ENCODE assay signal across 8 cellular contexts in genomic region chrX:103175944-103176753, GRCh38. TPM values are rescaled to one million over a fixed set of nuclear protein-coding genes. Genes with fewer than 3 reads are reported as not detected.
A peak's percentile ranks its signal among the peaks of the same experiment; 100 is the strongest.
DNase-seq lines count a peak whose midpoint lies in the region; ATAC-seq and TF ChIP-seq lines count a peak whose summit lies in the region.

No MANE protein-coding gene starts in this region.

- H3K9me2 ChIP-seq in OCI-LY1 (ENCODE audit: low read depth, low read length) = no peaks in the 10 kb centered on the region

- H3K4me3 ChIP-seq in OCI-LY1 (ENCODE audit: low read depth, low read length, poor library complexity, severe bottlenecking) (no peak overlapping the region), fibroblast of lung (replicated peaks in 1 of 4; ENCODE audit: control extremely low read depth in 1 of 4, insufficient read depth in 1 of 4, low read depth in 3 of 4, low read length in 4 of 4) (peak overlapping the region in 2 of 4 experiments; percentile 14 to 34), neuronal stem cell (ENCODE audit: low read length in 2 of 2) (no peak overlapping the region), upper lobe of left lung (no peak overlapping the region)

- peak overlapping the region; percentile 49 to 75 for H3K4me3 Mint-ChIP-seq in activated T-cell treated with anti-CD3 and anti-CD28 coated beads, Interleukin-2, amount 50 U/mL, for 72 hours

- peak; percentile 60 for TF ChIP-seq CTCF in OCI-LY1 (IDR thresholded peaks at IDR 0.05; ENCODE audit: low read length)
- TF ChIP-seq CTCF in fibroblast of lung (conservative IDR thresholded peaks at IDR 0.05 in 1 of 2, IDR thresholded peaks at IDR 0.05 in 1 of 2; ENCODE audit: low read depth in 1 of 2, low read length in 2 of 2) = peak; percentile 78 to 80
- TF ChIP-seq CTCF in upper lobe of left lung (IDR thresholded peaks at IDR 0.05) = peak; percentile 24 to 66 (median 58)

- H2AFZ ChIP-seq in OCI-LY1 (ENCODE audit: low read length) (no peak overlapping the region), fibroblast of lung (ENCODE audit: low read length) (peak overlapping the region; percentile 60), neuronal stem cell (ENCODE audit: low read length) (peak overlapping the region; percentile 62)

- H3K27me3 Mint-ChIP-seq in activated T-cell treated with anti-CD3 and anti-CD28 coated beads, Interleukin-2, amount 50 U/mL, for 72 hours (ENCODE audit: low read depth) = peaks cover 18% of the 10 kb centered on the region

- H3K36me3 ChIP-seq in OCI-LY1 (ENCODE audit: insufficient read depth, low read length) (no peaks in the 10 kb centered on the region), fibroblast of lung (ENCODE audit: control insufficient read depth, insufficient read depth, low read length) (no peaks in the 10 kb centered on the region), neuronal stem cell (replicated peaks in 1 of 2; ENCODE audit: control insufficient read depth in 2 of 2, insufficient read depth in 2 of 2, low read length in 2 of 2) (no peaks in the 10 kb centered on the region), upper lobe of left lung (no peaks in the 10 kb centered on the region)

- H3K27ac Mint-ChIP-seq in activated T-cell treated with anti-CD3 and anti-CD28 coated beads, Interleukin-2, amount 50 U/mL, for 72 hours = peak overlapping the region; percentile 45

- H3K27me3 ChIP-seq in OCI-LY1 (ENCODE audit: insufficient read depth, low read length) (no peaks in the 10 kb centered on the region), fibroblast of lung (ENCODE audit: control insufficient read depth, insufficient read depth, low read length) (no peaks in the 10 kb centered on the region), neuronal stem cell (ENCODE audit: control insufficient read depth in 3 of 3, insufficient read depth in 3 of 3, low read depth in 1 of 3, low read length in 3 of 3) (peaks cover 0 to 6% (median 0%) of the 10 kb centered on the region in 3 experiments), upper lobe of left lung (no peaks in the 10 kb centered on the region)

- no peak overlapping the region for H4K91ac ChIP-seq in neuronal stem cell (ENCODE audit: low read depth, low read length, poor library complexity)

- H3K9me3 ChIP-seq in OCI-LY1 (ENCODE audit: low read length) (no peaks in the 10 kb centered on the region), fibroblast of lung (ENCODE audit: control insufficient read depth, insufficient read depth, low read depth, low read length) (no peaks in the 10 kb centered on the region), neuronal stem cell (replicated peaks in 1 of 2; ENCODE audit: control insufficient read depth in 2 of 2, insufficient read depth in 1 of 2, low read depth in 1 of 2, low read length in 2 of 2) (no peaks in the 10 kb centered on the region), upper lobe of left lung (no peaks in the 10 kb centered on the region)

- H3K4me1 Mint-ChIP-seq in activated T-cell treated with anti-CD3 and anti-CD28 coated beads, Interleukin-2, amount 50 U/mL, for 72 hours (ENCODE audit: low read depth) = peaks cover 4% of the 10 kb centered on the region

- ATAC-seq in HG03280 (IDR thresholded peaks at IDR 0.05; ENCODE audit: unreplicated experiment) = peak; percentile 57
- peak; percentile 39 to 63 for ATAC-seq in activated T-cell treated with anti-CD3 and anti-CD28 coated beads, Interleukin-2, amount 50 U/mL, for 72 hours (replicated peaks in 1 of 2)
- peak; percentile 54 to 71 for ATAC-seq in upper lobe of left lung (ENCODE audit: low FRiP score in 2 of 2)

- no peak overlapping the region for H2BK5ac ChIP-seq in neuronal stem cell (ENCODE audit: low read length)

- H3K27ac ChIP-seq in OCI-LY1 (ENCODE audit: low read depth, low read length, poor library complexity, severe bottlenecking) = no peak overlapping the region
- H3K27ac ChIP-seq in fibroblast of lung (ENCODE audit: insufficient read depth, low read length) = no peak overlapping the region
- no peak overlapping the region for H3K27ac ChIP-seq in neuronal stem cell (replicated peaks; ENCODE audit: low read length)
- no peak overlapping the region for H3K27ac ChIP-seq in upper lobe of left lung

- no peak overlapping the region for H3K9ac ChIP-seq in OCI-LY1 (ENCODE audit: low read length)
- H3K9ac ChIP-seq in fibroblast of lung (ENCODE audit: insufficient read depth, low read length) = no peak overlapping the region
- no peak overlapping the region for H3K9ac ChIP-seq in neuronal stem cell (ENCODE audit: low read depth, low read length, poor library complexity)

- no peak for TF ChIP-seq EP300 in upper lobe of left lung (IDR thresholded peaks at IDR 0.05)

- no peak overlapping the region for H2BK12ac ChIP-seq in neuronal stem cell (ENCODE audit: low read length)

- H3K9me3 Mint-ChIP-seq in activated T-cell treated with anti-CD3 and anti-CD28 coated beads, Interleukin-2, amount 50 U/mL, for 72 hours = no peaks in the 10 kb centered on the region

- H2BK120ac ChIP-seq in neuronal stem cell (ENCODE audit: low read depth, low read length) = no peak overlapping the region

- DNase-seq in activated gamma-delta T cell treated with Interleukin-2 at 50 U/mL for 16 hours (peak; percentile 50), activated gamma-delta T cell (lab: John Stamatoyannopoulos, UW) (no peak), fibroblast of lung (ENCODE audit: low read depth in 2 of 2) (peak; percentile 13 to 51), neuronal stem cell (ENCODE audit: low spot score) (peak; percentile 39), upper lobe of left lung (peak in 1 of 2 donors; percentile 40)
- DNase-seq in activated T-cell treated with anti-CD3 and anti-CD28 coated beads, Interleukin-2, amount 50 U/mL, for 72 hours = peak; percentile 52 to 54

- H3K18ac ChIP-seq in neuronal stem cell (ENCODE audit: low read length) = no peak overlapping the region

- no peak overlapping the region for H2BK15ac ChIP-seq in neuronal stem cell (ENCODE audit: low read length)

- H4K8ac ChIP-seq in neuronal stem cell (ENCODE audit: low read depth, low read length) = no peak overlapping the region

- no peaks in the 10 kb centered on the region for H3K79me2 ChIP-seq in OCI-LY1 (ENCODE audit: insufficient read depth, low read length)
- no peaks in the 10 kb centered on the region for H3K79me2 ChIP-seq in fibroblast of lung (ENCODE audit: control insufficient read depth, insufficient read depth, low read length)

- H3K36me3 Mint-ChIP-seq in activated T-cell treated with anti-CD3 and anti-CD28 coated beads, Interleukin-2, amount 50 U/mL, for 72 hours (ENCODE audit: insufficient read depth in 2 of 2) = no peaks in the 10 kb centered on the region

- no peak for TF ChIP-seq POLR2A in upper lobe of left lung (IDR thresholded peaks at IDR 0.05)

- H4K20me1 ChIP-seq in OCI-LY1 (ENCODE audit: insufficient read depth, low read length) = no peaks in the 10 kb centered on the region
- no peaks in the 10 kb centered on the region for H4K20me1 ChIP-seq in fibroblast of lung (ENCODE audit: control insufficient read depth, extremely low read depth, insufficient read depth, low read length)

- H3K4me2 ChIP-seq in OCI-LY1 (ENCODE audit: low read length) (no peak overlapping the region), fibroblast of lung (ENCODE audit: extremely low read depth, insufficient read depth, low read length) (peak overlapping the region; percentile 75), neuronal stem cell (ENCODE audit: insufficient read depth, low read length, poor library complexity, severe bottlenecking) (peak overlapping the region; percentile 25)

- no peak overlapping the region for H3K14ac ChIP-seq in neuronal stem cell (ENCODE audit: low read length)

- WGBS in neuronal stem cell (ENCODE audit: extremely low coverage in 2 of 2, insufficient read length in 2 of 2, insufficient replicate concordance in 1 of 2), 2 donors = no CpG with 5 or more reads among the region's 11 CpGs
- 19 to 36% methylated on average over 11 of the region's 11 CpGs for WGBS in upper lobe of left lung, 2 donors

- H3K4me1 ChIP-seq in OCI-LY1 (ENCODE audit: insufficient read depth, low read length, severe bottlenecking) (no peaks in the 10 kb centered on the region), fibroblast of lung (ENCODE audit: control insufficient read depth, extremely low read depth, insufficient read depth, low read length) (no peaks in the 10 kb centered on the region), neuronal stem cell (ENCODE audit: control insufficient read depth in 2 of 2, insufficient read depth in 1 of 2, low read depth in 1 of 2, low read length in 2 of 2) (no peaks in the 10 kb centered on the region), upper lobe of left lung (no peaks in the 10 kb centered on the region)

- no peaks in the 10 kb centered on the region for H3K79me1 ChIP-seq in neuronal stem cell (ENCODE audit: low read depth, low read length)

- H3F3A ChIP-seq in OCI-LY1 (ENCODE audit: insufficient read depth, low read length) = no peaks in the 10 kb centered on the region

- H3K23ac ChIP-seq in neuronal stem cell (ENCODE audit: low read depth, low read length, poor library complexity) = no peak overlapping the region

- H2AK5ac ChIP-seq in neuronal stem cell (ENCODE audit: low read depth, low read length) = no peak overlapping the region

- no peak overlapping the region for H3K4ac ChIP-seq in neuronal stem cell (ENCODE audit: low read length)

RNA-seq across cellular contexts. Expression of gene BEX4, which starts 38.8 kb away (rescaled TPM):
- total RNA-seq in activated T-cell treated with anti-CD3 and anti-CD28 coated beads, Interleukin-2, amount 50 U/mL, for 72 hours = 10 to 100 TPM; 22.6 to 25.0 TPM
- 11.1 and 20.3 TPM in 2 replicates for total RNA-seq in fibroblast of lung
- 12.4 and 15.5 TPM in 2 replicates for polyA plus RNA-seq in fibroblast of lung
- 10.3 and 15.2 TPM in 2 replicates for polyA plus RNA-seq in fibroblast of lung (2012)
- polyA minus RNA-seq in fibroblast of lung (ENCODE audit: low replicate concordance) = 0.48 and 0.71 TPM in 2 replicates
- polyA plus RNA-seq in neuronal stem cell (2013, experiment 1 of 2) = 136 TPM
- 134 TPM for polyA plus RNA-seq in neuronal stem cell (2013, experiment 2 of 2)
- total RNA-seq in upper lobe of left lung = 10 to 100 TPM; 13.6 to 63.6 (median 34.6) TPM
